ENCODE assay signal across 1 cellular context in genomic region chr9:112421771-112422222, GRCh38.
TF ChIP-seq lines count a peak whose summit lies in the region.

No MANE protein-coding gene starts in this region.

TF ChIP-seq in GM12878, 131 proteins besides CTCF, POLR2A, EP300 and RAD21 (continued from another document):
- TF ChIP-seq PKNOX1 (IDR thresholded peaks at IDR 0.05) (no peak), BCLAF1 (IDR thresholded peaks at IDR 0.05) (no peak), CREM (IDR thresholded peaks at IDR 0.05; ENCODE audit: low read depth) (no peak), PBX3 (IDR thresholded peaks at IDR 0.05; ENCODE audit: insufficient replicate concordance, low read depth, low read length) (no peak), SIN3A (IDR thresholded peaks at IDR 0.05; ENCODE audit: low read depth, low read length) (no peak), BMI1 (IDR thresholded peaks at IDR 0.05; ENCODE audit: borderline replicate concordance) (no peak), ATF3 (IDR thresholded peaks at IDR 0.05; ENCODE audit: borderline replicate concordance, extremely low read depth, low read depth, low read length) (no peak), ZBTB11 (CRISPR knock-in tag; IDR thresholded peaks at IDR 0.05) (no peak), PML (IDR thresholded peaks at IDR 0.05; ENCODE audit: low read length) (no peak), MTA2 (IDR thresholded peaks at IDR 0.05; ENCODE audit: low read depth) (no peak), MYC (IDR thresholded peaks at IDR 0.05; ENCODE audit: insufficient read depth, insufficient read length, insufficient replicate concordance, low read length, severe bottlenecking) (no peak)
